10 cellular contexts compared by ENCODE assay signal in genomic region chr1:39130297-39130696, GRCh38.
DNase-seq lines count a peak whose midpoint lies in the region; TF ChIP-seq lines count a peak whose summit lies in the region.
"Had no signal": no experiment of that assay in that cellular context is flagged by ENCODE, and none has a peak within 500 bp of the region (broad histone marks: within the 10 kb centered on the region; RNA-seq: fewer than 3 reads in every experiment).

No MANE protein-coding gene starts in this region.

- H3K4me2 ChIP-seq in fibroblast of lung (ENCODE audit: extremely low read depth, insufficient read depth, low read length): no peak overlapping the region

- H3K4me3 Mint-ChIP-seq in immature natural killer cell: no peak overlapping the region
- H3K4me3 Mint-ChIP-seq: activated CD4-positive, alpha-beta memory T cell treated with anti-CD3 and anti-CD28 coated beads, Interleukin-2, amount 10 ng/mL, durations not matched to agents 7 days and 5 days; central memory CD8-positive, alpha-beta T cell had no signal

- H3K27ac ChIP-seq in fibroblast of lung (ENCODE audit: insufficient read depth, low read length) (no peak overlapping the region), tibial nerve (peak overlapping the region in 2 of 4 donors; percentile 31 to 37)

- TF ChIP-seq EP300 in tibial nerve (IDR thresholded peaks at IDR 0.05): no peak

- H3K9me3 ChIP-seq in fibroblast of lung (ENCODE audit: control insufficient read depth, insufficient read depth, low read depth, low read length): no peaks in the 10 kb centered on the region
- no peaks in the 10 kb centered on the region for H3K9me3 ChIP-seq in tibial nerve

- no peaks in the 10 kb centered on the region for H3K4me1 Mint-ChIP-seq in immature natural killer cell
- H3K4me1 Mint-ChIP-seq: central memory CD8-positive, alpha-beta T cell had no signal

- no peak for TF ChIP-seq CTCF in fibroblast of lung (conservative IDR thresholded peaks at IDR 0.05 in 1 of 2, IDR thresholded peaks at IDR 0.05 in 1 of 2; ENCODE audit: low read depth in 1 of 2, low read length in 2 of 2)
- TF ChIP-seq CTCF in tibial nerve (IDR thresholded peaks at IDR 0.05): no peak

- no peak overlapping the region for H3K4me3 ChIP-seq in fibroblast of lung (replicated peaks in 1 of 4; ENCODE audit: control extremely low read depth in 1 of 4, insufficient read depth in 1 of 4, low read depth in 3 of 4, low read length in 4 of 4)
- H3K4me3 ChIP-seq in tibial nerve: no peak overlapping the region

- no peak overlapping the region for H3K9ac ChIP-seq in fibroblast of lung (ENCODE audit: insufficient read depth, low read length)

- H3K9me3 Mint-ChIP-seq in immature natural killer cell: no peaks in the 10 kb centered on the region
- H3K9me3 Mint-ChIP-seq: activated CD4-positive, alpha-beta memory T cell treated with anti-CD3 and anti-CD28 coated beads, Interleukin-2, amount 10 ng/mL, durations not matched to agents 7 days and 5 days; central memory CD8-positive, alpha-beta T cell had no signal

- peak; percentile 88 for DNase-seq in Daoy (ENCODE audit: low read depth)
- DNase-seq in SK-MEL-5 (ENCODE audit: low read depth, low spot score): peak; percentile 89
- peak; percentile 66 to 97 for DNase-seq in fibroblast of lung (ENCODE audit: low read depth in 2 of 2)
- peak; percentile 76 for DNase-seq in renal cortical epithelial cell (ENCODE audit: low read depth)
- DNase-seq in activated CD8-positive, alpha-beta memory T cell treated with anti-CD3 and anti-CD28 coated beads, Interleukin-2, amount 50 U/mL, for 48 hours: no peak
- no peak for DNase-seq in tibial nerve (ENCODE audit: low spot score in 2 of 2)
- no peak for DNase-seq in immature natural killer cell
- no peak for DNase-seq in NCI-H2081 (lab: John Stamatoyannopoulos, UW)
- DNase-seq: activated CD4-positive, alpha-beta memory T cell treated with anti-CD3 and anti-CD28 coated beads, Interleukin-2, amount 10 ng/mL, durations not matched to agents 7 days and 5 days had no signal

- H3K36me3 Mint-ChIP-seq in immature natural killer cell: no peaks in the 10 kb centered on the region

- no peaks in the 10 kb centered on the region for H4K20me1 ChIP-seq in fibroblast of lung (ENCODE audit: control insufficient read depth, extremely low read depth, insufficient read depth, low read length)

- peaks cover 22% of the 10 kb centered on the region for H3K4me1 ChIP-seq in fibroblast of lung (ENCODE audit: control insufficient read depth, extremely low read depth, insufficient read depth, low read length)
- peaks cover 0 to 51% (median 19%) of the 10 kb centered on the region in 4 donors for H3K4me1 ChIP-seq in tibial nerve

- no peak for TF ChIP-seq POLR2A in tibial nerve (IDR thresholded peaks at IDR 0.05)

- H3K27me3 Mint-ChIP-seq in immature natural killer cell (ENCODE audit: low read depth in 3 of 3): no peaks in the 10 kb centered on the region
- H3K27me3 Mint-ChIP-seq: activated CD4-positive, alpha-beta memory T cell treated with anti-CD3 and anti-CD28 coated beads, Interleukin-2, amount 10 ng/mL, durations not matched to agents 7 days and 5 days; central memory CD8-positive, alpha-beta T cell had no signal

- H3K36me3 ChIP-seq in fibroblast of lung (ENCODE audit: control insufficient read depth, insufficient read depth, low read length) (no peaks in the 10 kb centered on the region), tibial nerve (no peaks in the 10 kb centered on the region)

- no peak overlapping the region for H2AFZ ChIP-seq in fibroblast of lung (ENCODE audit: low read length)

- H3K27ac Mint-ChIP-seq in immature natural killer cell: no peak overlapping the region
- H3K27ac Mint-ChIP-seq: activated CD4-positive, alpha-beta memory T cell treated with anti-CD3 and anti-CD28 coated beads, Interleukin-2, amount 10 ng/mL, durations not matched to agents 7 days and 5 days had no signal

- in situ Hi-C loops in SK-MEL-5 (cut with HindIII; ENCODE audit: low pct_unique_long_range_greater_than_20kb, low sequenced_read_pairs): no loop called here

- no peaks in the 10 kb centered on the region for H3K27me3 ChIP-seq in fibroblast of lung (ENCODE audit: control insufficient read depth, insufficient read depth, low read length)
- H3K27me3 ChIP-seq in tibial nerve: no peaks in the 10 kb centered on the region

- WGBS in tibial nerve, 2 donors: 37 to 59% methylated on average over 1 of the region's 1 CpG

- peaks cover 75% of the 10 kb centered on the region for H3K79me2 ChIP-seq in fibroblast of lung (ENCODE audit: control insufficient read depth, insufficient read depth, low read length)

Comparison
In these comparisons a context has a peak if more than half of its experiments do, and no peak if none do; other contexts are left out.
1. DNase-seq: peak in Daoy (single experiment), SK-MEL-5 (single experiment), fibroblast of lung (2 of 2) and renal cortical epithelial cell (single experiment); none in activated CD8-positive, alpha-beta memory T cell treated with anti-CD3 and anti-CD28 coated beads, Interleukin-2, amount 50 U/mL, for 48 hours (single experiment), tibial nerve (0 of 2), immature natural killer cell (0 of 3) and NCI-H2081 (0 of 2).